8 cellular contexts compared by ENCODE assay signal in the genomic region with DNA sequence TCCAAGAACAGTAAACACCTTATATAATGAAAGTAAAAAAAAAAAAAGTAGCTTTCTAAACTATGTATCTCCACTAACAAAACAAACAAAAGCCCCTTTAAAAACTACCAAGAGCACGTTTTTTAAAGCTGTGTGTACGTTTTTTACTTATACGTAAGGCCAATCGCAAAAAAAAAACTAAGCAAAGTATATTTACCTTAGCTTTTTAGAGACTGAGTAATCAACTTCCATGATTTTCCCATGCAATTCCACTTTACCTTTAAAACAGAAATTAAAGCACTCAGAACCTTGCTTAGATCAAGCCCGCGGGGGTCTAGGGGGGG. TPM values are rescaled to one million over a fixed set of nuclear protein-coding genes. Genes with fewer than 3 reads are reported as not detected.
DNase-seq lines count a peak whose midpoint lies in the region; ATAC-seq and TF ChIP-seq lines count a peak whose summit lies in the region.

No MANE protein-coding gene starts in this region.

- no peak overlapping the region for H4K91ac ChIP-seq in H9 (ENCODE audit: insufficient read length, low read depth, low read length)

- H3K9me3 ChIP-seq in H9 (ENCODE audit: control insufficient read depth, low read depth, low read length) (peaks cover 8% of the 10 kb centered on the region), SK-N-MC (ENCODE audit: low read depth, low read length) (no peaks in the 10 kb centered on the region), gastrocnemius medialis (no peaks in the 10 kb centered on the region)

- intact Hi-C loops in gastrocnemius medialis (cut with DNase I; ENCODE audit: low total_unique reads) = no loop called here

- no peak for DNase-seq in H9
- DNase-seq in SK-N-MC (ENCODE audit: low read depth, low spot score) = no peak
- no peak for DNase-seq in fibroblast of pulmonary artery (ENCODE audit: low read depth)
- no peak for DNase-seq in gastrocnemius medialis
- no peak for DNase-seq in NCI-H2081 treated with DMSO at 0.1 percent for 48 hours (lab: John Stamatoyannopoulos, UW)
- DNase-seq in H4 (ENCODE audit: low spot score) = no peak
- no peak for DNase-seq in SKM-1 treated with dmso at 0.1 percent for 144 hours (lab: John Stamatoyannopoulos, UW; ENCODE audit: unreplicated experiment)
- no peak for DNase-seq in KBM-7

- no peak overlapping the region for H3K23ac ChIP-seq in H9 (ENCODE audit: insufficient read length, low read depth, low read length)

- no peak overlapping the region for H3K18ac ChIP-seq in H9 (ENCODE audit: insufficient read length, low read depth, low read length)

- H3K4me1 Mint-ChIP-seq in H9 = peaks cover 43 to 48% of the 10 kb centered on the region in 2 experiments

- H3K4me1 ChIP-seq in H9 (ENCODE audit: insufficient read depth, low read length) (peaks cover 11% of the 10 kb centered on the region), gastrocnemius medialis (peaks cover 10 to 22% of the 10 kb centered on the region in 2 donors)

- ATAC-seq in gastrocnemius medialis = no peak

- no peak overlapping the region for H3T11ph ChIP-seq in H9 (ENCODE audit: low read length)

- H3K4me3 Mint-ChIP-seq in H9 = peak overlapping the region; percentile 91 to 98

- WGBS in H9 (ENCODE audit: extremely low coverage, insufficient read length, low lambda C conversion rate) = no CpG with 5 or more reads among the region's 6 CpGs

- no peak overlapping the region for H3K4ac ChIP-seq in H9 (ENCODE audit: low read depth, low read length)

- H3K9ac ChIP-seq in H9 (ENCODE audit: extremely low read depth, insufficient read length, low read length) = peak overlapping the region; percentile 82
- H3K9ac ChIP-seq in SK-N-MC (ENCODE audit: insufficient read length) = peak overlapping the region; percentile 97

- no peak overlapping the region for H2BK120ac ChIP-seq in H9 (ENCODE audit: low read depth, low read length, poor library complexity, severe bottlenecking)

- H3K27ac Mint-ChIP-seq in H9 = peak overlapping the region; percentile 84 to 98 (median 94); a peak in 6 of 7 replicates

- no peak overlapping the region for H3K27ac ChIP-seq in H9 (ENCODE audit: insufficient read length, low read depth, low read length)
- H3K27ac ChIP-seq in SK-N-MC = peak overlapping the region; percentile 89
- peak overlapping the region in 3 of 4 donors; percentile 11 to 51 (median 42) for H3K27ac ChIP-seq in gastrocnemius medialis

- H2BK5ac ChIP-seq in H9 (ENCODE audit: insufficient read length, low read length) = no peak overlapping the region

- H2BK15ac ChIP-seq in H9 (ENCODE audit: low read depth, low read length) = no peak overlapping the region

- H4K20me1 ChIP-seq in H9 (ENCODE audit: control insufficient read depth, insufficient read depth, insufficient read length) = no peaks in the 10 kb centered on the region

- no peak overlapping the region for H2BK12ac ChIP-seq in H9 (ENCODE audit: insufficient read length, low read depth, low read length)

- H4K8ac ChIP-seq in H9 (replicated peaks; ENCODE audit: insufficient read length, low read depth, low read length) = no peak overlapping the region

- H3K79me2 ChIP-seq in H9 (ENCODE audit: insufficient read depth, low read length) = peaks cover 21% of the 10 kb centered on the region; the same call in 1 of the 2 replicates

- H3K4me3 ChIP-seq in SK-N-MC (peak overlapping the region; percentile 90), fibroblast of pulmonary artery (replicated peaks; ENCODE audit: low read depth, low read length) (peak overlapping the region; percentile 87), gastrocnemius medialis (peak overlapping the region; percentile 52 to 60 (median 57))

- no peak overlapping the region for H3K56ac ChIP-seq in H9 (ENCODE audit: insufficient read length, low read depth, low read length)

- no peak overlapping the region for H2AK5ac ChIP-seq in H9 (ENCODE audit: insufficient read length, low read length)

- no peaks in the 10 kb centered on the region for H3K79me1 ChIP-seq in H9 (ENCODE audit: insufficient read depth, low read depth, low read length, poor library complexity, severe bottlenecking)

- peaks cover 8% of the 10 kb centered on the region for H3K23me2 ChIP-seq in H9 (ENCODE audit: insufficient read length, low read depth, low read length, poor library complexity, severe bottlenecking)

- peaks cover 15% of the 10 kb centered on the region for H3K27me3 Mint-ChIP-seq in H9 (ENCODE audit: low read depth)

- no peak for TF ChIP-seq POLR2A in gastrocnemius medialis (IDR thresholded peaks at IDR 0.05)

- in situ Hi-C loops in gastrocnemius medialis (cut with MboI; ENCODE audit: low sequenced_read_pairs in 4 of 4) (no loop called here), KBM-7 (cut with MboI; ENCODE audit: low pct_unique_long_range_greater_than_20kb, low sequenced_read_pairs) (no loop called here)

- TF ChIP-seq CTCF in H9 (conservative IDR thresholded peaks at IDR 0.05) (no peak), fibroblast of pulmonary artery (IDR thresholded peaks at IDR 0.05; ENCODE audit: low read length, missing control alignments) (no peak), gastrocnemius medialis (IDR thresholded peaks at IDR 0.05 in 4 of 5, conservative IDR thresholded peaks at IDR 0.05 in 1 of 5) (no peak)

- H3K4me2 ChIP-seq in H9 (ENCODE audit: insufficient read depth, insufficient read length, low read length) = peak overlapping the region; percentile 50

- H3K14ac ChIP-seq in H9 (ENCODE audit: insufficient read depth, low read length) = no peak overlapping the region

- H2AFZ ChIP-seq in H9 (ENCODE audit: low read length) = no peak overlapping the region

- 0 out of 2 replicates have a peak, but pooled peaks cover 2% of the 10 kb centered on the region for H3K36me3 ChIP-seq in SK-N-MC (ENCODE audit: insufficient read depth, low read length)
- H3K36me3 ChIP-seq in gastrocnemius medialis = no peaks in the 10 kb centered on the region

- H3K36me3 Mint-ChIP-seq in H9 (ENCODE audit: insufficient read depth in 1 of 3, low read depth in 3 of 3) = peaks cover 18 to 19% (median 19%) of the 10 kb centered on the region in 3 experiments

- H2BK20ac ChIP-seq in H9 (ENCODE audit: low read depth, low read length, poor library complexity, severe bottlenecking) = no peak overlapping the region

- H3K27me3 ChIP-seq in H9 (ENCODE audit: insufficient read depth, low read length) (no peaks in the 10 kb centered on the region), gastrocnemius medialis (peaks cover 70 to 83% (median 74%) of the 10 kb centered on the region in 3 donors)

- H3K9me3 Mint-ChIP-seq in H9 = peaks cover 18 to 19% of the 10 kb centered on the region in 2 experiments

- no peak overlapping the region for H4K5ac ChIP-seq in H9 (ENCODE audit: insufficient read length, low read depth, low read length)

RNA-seq across cellular contexts. Expression of a gene that starts 1.9 kb away (rescaled TPM):
- total RNA-seq in H9 (2021) (122 and 130 TPM in 2 replicates), gastrocnemius medialis (1 to 10 TPM in 3 of 4 donors, under 1 TPM in 1; 0.97 to 6.3 (median 1.7) TPM)
- total RNA-seq in H4 (2014; rRNA removed; shearing (Covaris generic)) = 17.7 and 23.7 TPM in 2 replicates
